1 cellular context compared by ENCODE assay signal in genomic region chr1:53050310-53050709, GRCh38.
TF ChIP-seq lines count a peak whose summit lies in the region.

No MANE protein-coding gene starts in this region.

TF ChIP-seq in K562, 482 proteins besides CTCF, POLR2A, EP300 and RAD21 (continued from another document):
- no peak for TF ChIP-seq PBX2 (CRISPR knock-in tag; IDR thresholded peaks at IDR 0.05; ENCODE audit: low read depth)
- no peak for TF ChIP-seq PBX2 (tag; conservative IDR thresholded peaks at IDR 0.05; ENCODE audit: low read depth)
- peak; percentile 85 for TF ChIP-seq TFE3 (CRISPR knock-in tag; IDR thresholded peaks at IDR 0.05)
- TF ChIP-seq ZNF609 (CRISPR knock-in tag; IDR thresholded peaks at IDR 0.05; ENCODE audit: borderline replicate concordance), result no peak
- no peak for TF ChIP-seq CSDE1 (IDR thresholded peaks at IDR 0.05)
